Comparison of ENCODE assay signal across 8 cellular contexts in genomic region chr1:36924282-36924791, GRCh38.
DNase-seq lines count a peak whose midpoint lies in the region; ATAC-seq and TF ChIP-seq lines count a peak whose summit lies in the region.

No MANE protein-coding gene starts in this region.

- intact Hi-C loops in PC-3 (cut with micrococcal nuclease) = no loop called here
- intact Hi-C loops in lower leg skin (cut with DNase I; ENCODE audit: low total_unique reads) = no loop called here
- intact Hi-C loops in upper lobe of right lung (cut with DNase I) = no loop called here

- DNase-seq in A172 (ENCODE audit: low spot score) (peak; percentile 6), GM13977 (ENCODE audit: low spot score) (peak; percentile 52), PC-3 (peak; percentile 60), T47D (ENCODE audit: low read depth in 1 of 2, low spot score in 1 of 2) (peak; percentile 47 to 79), lower leg skin (ENCODE audit: low spot score in 2 of 2) (peak; percentile 19 to 79), upper lobe of right lung (no peak)

- no peaks in the 10 kb centered on the region for H3K4me1 ChIP-seq in PC-3 (ENCODE audit: insufficient read depth, low read length)
- H3K4me1 ChIP-seq in upper lobe of right lung = no peaks in the 10 kb centered on the region

- CTCF ChIA-PET in PC-3 (lab: Charles Lee) = no interaction called here

- H3F3A ChIP-seq in PC-3 (ENCODE audit: low read length, unreplicated experiment) = no peaks in the 10 kb centered on the region

- no peak overlapping the region for H3K4me2 ChIP-seq in PC-3 (ENCODE audit: low read length)

- H3K9me2 ChIP-seq in PC-3 (replicated peaks; ENCODE audit: low read length) = no peaks in the 10 kb centered on the region

- no peak for TF ChIP-seq CTCF in GM13977 (IDR thresholded peaks at IDR 0.05; ENCODE audit: extremely low read depth, insufficient read depth, missing control alignments)
- no peak for TF ChIP-seq CTCF in PC-3 (conservative IDR thresholded peaks at IDR 0.05; ENCODE audit: low read depth, low read length)
- TF ChIP-seq CTCF in lower leg skin (IDR thresholded peaks at IDR 0.05) = no peak
- TF ChIP-seq CTCF in upper lobe of right lung (IDR thresholded peaks at IDR 0.05) = no peak

- H3K4me3 ChIP-seq in PC-3 (ENCODE audit: low read length) (no peak overlapping the region), lower leg skin (ENCODE audit: low read depth, poor library complexity, severe bottlenecking) (no peak overlapping the region), upper lobe of right lung (no peak overlapping the region)

- no TSS peak for BruUV-seq in PC-3 (replicated peaks; lab: Mats Ljungman, UMichigan)

- 8 to 9% methylated on average over 13 of the region's 13 CpGs for WGBS in lower leg skin, 2 donors

- no peaks in the 10 kb centered on the region for H3K9me3 ChIP-seq in PC-3 (ENCODE audit: low read length)
- H3K9me3 ChIP-seq in upper lobe of right lung = no peaks in the 10 kb centered on the region

- H3K36me3 ChIP-seq in PC-3 (ENCODE audit: low read depth, low read length) (no peaks in the 10 kb centered on the region), upper lobe of right lung (no peaks in the 10 kb centered on the region)

- no peak for TF ChIP-seq POLR2A in lower leg skin (IDR thresholded peaks at IDR 0.05)

- no peaks in the 10 kb centered on the region for H3K79me2 ChIP-seq in PC-3 (ENCODE audit: low read length)

- H3K9ac ChIP-seq in PC-3 (ENCODE audit: low read length) = no peak overlapping the region

- POLR2A ChIA-PET in PC-3 (lab: Charles Lee; ENCODE audit: unreplicated experiment) = no interaction called here

- in situ Hi-C loops in GM13977 (cut with MboI; ENCODE audit: low pct_unique_long_range_greater_than_20kb, low sequenced_read_pairs, unreplicated experiment) (no loop called here), T47D (cut with HindIII; ENCODE audit: low pct_unique_long_range_greater_than_20kb, low sequenced_read_pairs) (no loop called here)

- no peaks in the 10 kb centered on the region for H4K20me1 ChIP-seq in PC-3 (ENCODE audit: low read length)

- H2AFZ ChIP-seq in PC-3 (ENCODE audit: low read length) = no peak overlapping the region

- H3K27ac ChIP-seq in PC-3 (ENCODE audit: low read length) = no peak overlapping the region
- no peak overlapping the region for H3K27ac ChIP-seq in upper lobe of right lung

- peaks cover 7% of the 10 kb centered on the region; the same call in 1 of the 2 replicates for H3K27me3 ChIP-seq in PC-3 (ENCODE audit: low read length)
- peaks cover 6% of the 10 kb centered on the region for H3K27me3 ChIP-seq in upper lobe of right lung

- ATAC-seq in PC-3 = no peak
- ATAC-seq in upper lobe of right lung = peak; percentile 65
- ATAC-seq in HG03108 (IDR thresholded peaks at IDR 0.05; ENCODE audit: unreplicated experiment) = no peak
- no peak for ATAC-seq in HG02642 (IDR thresholded peaks at IDR 0.05; ENCODE audit: poor library complexity, unreplicated experiment)
